ENCODE assay signal across 26 cellular contexts in genomic region chr4:114265342-114265741, GRCh38.
DNase-seq lines count a peak whose midpoint lies in the region; ATAC-seq and TF ChIP-seq lines count a peak whose summit lies in the region.
"Had no signal": no experiment of that assay in that cellular context is flagged by ENCODE, and none has a peak within 500 bp of the region (broad histone marks: within the 10 kb centered on the region; RNA-seq: fewer than 3 reads in every experiment).

No MANE protein-coding gene starts in this region.

- H3K27ac Mint-ChIP-seq in progenitor cell of endocrine pancreas = peak overlapping the region; percentile 1
- H3K27ac Mint-ChIP-seq: activated CD8-positive, alpha-beta memory T cell treated with anti-CD3 and anti-CD28 coated beads, Interleukin-2, amount 10 ng/mL, durations not matched to agents 7 days and 5 days; activated naive CD4-positive, alpha-beta T cell treated with anti-CD3 and anti-CD28 coated beads for 36 hours; activated T-cell treated with anti-CD3 and anti-CD28 coated beads, Interleukin-2, amount 50 U/mL, for 72 hours; CD4-positive, alpha-beta T cell; dendritic cell treated with granulocyte-macrophage colony-stimulating factor and Interleukin-4, amounts not matched to agents 40 ng/mL and 50 ng/mL, for 4 days; type B pancreatic cell had no signal

- H3K36me3 Mint-ChIP-seq in progenitor cell of endocrine pancreas (ENCODE audit: insufficient read depth) = no peaks in the 10 kb centered on the region
- H3K36me3 Mint-ChIP-seq: activated CD8-positive, alpha-beta memory T cell treated with anti-CD3 and anti-CD28 coated beads, Interleukin-2, amount 10 ng/mL, durations not matched to agents 7 days and 5 days; type B pancreatic cell had no signal

- CTCF ChIA-PET in HEK293T (lab: Yijun Ruan, JAX) = no interaction called here

- no peak overlapping the region for H3K4me3 ChIP-seq in epithelial cell of esophagus (ENCODE audit: low read length)
- H3K4me3 ChIP-seq: cardiac muscle cell, lung, SJSA1, skin epidermis had no signal

- H3K4me1 Mint-ChIP-seq in progenitor cell of endocrine pancreas (ENCODE audit: low read depth) = peaks cover 14% of the 10 kb centered on the region
- H3K4me1 Mint-ChIP-seq: activated CD8-positive, alpha-beta memory T cell treated with anti-CD3 and anti-CD28 coated beads, Interleukin-2, amount 10 ng/mL, durations not matched to agents 7 days and 5 days had no signal

- no peak overlapping the region for H3K4me3 Mint-ChIP-seq in progenitor cell of endocrine pancreas (ENCODE audit: low read depth)
- H3K4me3 Mint-ChIP-seq: activated CD8-positive, alpha-beta memory T cell treated with anti-CD3 and anti-CD28 coated beads, Interleukin-2, amount 10 ng/mL, durations not matched to agents 7 days and 5 days; activated naive CD4-positive, alpha-beta T cell treated with anti-CD3 and anti-CD28 coated beads for 36 hours; activated T-cell treated with anti-CD3 and anti-CD28 coated beads, Interleukin-2, amount 50 U/mL, for 72 hours; CD4-positive, alpha-beta T cell; dendritic cell treated with granulocyte-macrophage colony-stimulating factor and Interleukin-4, amounts not matched to agents 40 ng/mL and 50 ng/mL, for 4 days; type B pancreatic cell had no signal

- H3K27me3 Mint-ChIP-seq in progenitor cell of endocrine pancreas = no peaks in the 10 kb centered on the region
- H3K27me3 Mint-ChIP-seq: activated CD8-positive, alpha-beta memory T cell treated with anti-CD3 and anti-CD28 coated beads, Interleukin-2, amount 10 ng/mL, durations not matched to agents 7 days and 5 days; CD4-positive, alpha-beta T cell; dendritic cell treated with granulocyte-macrophage colony-stimulating factor and Interleukin-4, amounts not matched to agents 40 ng/mL and 50 ng/mL, for 4 days; type B pancreatic cell had no signal

- intact Hi-C loops in sciatic nerve (cut with DNase I) = no loop called here

- ATAC-seq in HG02938 (IDR thresholded peaks at IDR 0.05; ENCODE audit: unreplicated experiment) = no peak
- no peak for ATAC-seq in sciatic nerve
- ATAC-seq in GM18909 (IDR thresholded peaks at IDR 0.05; ENCODE audit: poor library complexity, unreplicated experiment) = no peak
- ATAC-seq: activated CD8-positive, alpha-beta memory T cell treated with anti-CD3 and anti-CD28 coated beads, Interleukin-2, amount 10 ng/mL, durations not matched to agents 7 days and 5 days; activated T-cell treated with anti-CD3 and anti-CD28 coated beads, Interleukin-2, amount 50 U/mL, for 72 hours had no signal

- no peaks in the 10 kb centered on the region for H3K9me3 Mint-ChIP-seq in progenitor cell of endocrine pancreas (ENCODE audit: low read depth)
- H3K9me3 Mint-ChIP-seq: activated T-cell treated with anti-CD3 and anti-CD28 coated beads, Interleukin-2, amount 50 U/mL, for 72 hours; dendritic cell treated with granulocyte-macrophage colony-stimulating factor and Interleukin-4, amounts not matched to agents 40 ng/mL and 50 ng/mL, for 4 days; type B pancreatic cell had no signal

- POLR2A ChIA-PET in HEK293T (lab: Yijun Ruan, JAX) = no interaction called here

- DNase-seq in HEK293T (ENCODE audit: extremely low spot score) (no peak), NCI-H2081 treated with DMSO at 0.1 percent for 48 hours (lab: John Stamatoyannopoulos, UW) (peak; percentile 51), epithelial cell of esophagus (ENCODE audit: low read depth) (peak; percentile 66), progenitor cell of endocrine pancreas (ENCODE audit: low spot score, unreplicated experiment) (no peak), sciatic nerve (ENCODE audit: low spot score) (no peak), A172 (ENCODE audit: low spot score) (no peak)
- DNase-seq: activated CD4-positive, alpha-beta T cell treated with anti-CD3 and anti-CD28 coated beads for 48 hours; activated CD8-positive, alpha-beta memory T cell treated with anti-CD3 and anti-CD28 coated beads, Interleukin-2, amount 10 ng/mL, durations not matched to agents 7 days and 5 days; activated naive CD4-positive, alpha-beta T cell treated with anti-CD3 and anti-CD28 coated beads for 36 hours; activated T-cell treated with anti-CD3 and anti-CD28 coated beads, Interleukin-2, amount 50 U/mL, for 72 hours; amygdala; CD4-positive, alpha-beta T cell; Karpas-422; NCI-H1092; NCI-H2171; NCI-H524; stimulated activated CD4-positive, alpha-beta T cell treated with anti-CD3 and anti-CD28 coated beads, Interleukin-1b, Interleukin-23, amount 100 ng/mL, for 48 hours; T-helper 2 cell had no signal

- TF ChIP-seq CTCF in epithelial cell of esophagus (IDR thresholded peaks at IDR 0.05; ENCODE audit: insufficient read depth, low read depth, low read length, missing control alignments) = no peak
- no peak for TF ChIP-seq CTCF in progenitor cell of endocrine pancreas (IDR thresholded peaks at IDR 0.05; ENCODE audit: unreplicated experiment)

TF ChIP-seq in HEK293T, 16 proteins besides CTCF, POLR2A, EP300 and RAD21:
- 0 out of 2 replicates have a peak, but pooled peaks have one; percentile 10 for TF ChIP-seq PKNOX1 (IDR thresholded peaks at IDR 0.05)
- TF ChIP-seq FOXA1 (IDR thresholded peaks at IDR 0.05) = no peak

Comparison
In these comparisons a context has a peak if more than half of its experiments do, and no peak if none do; other contexts are left out.
1. DNase-seq: peak in NCI-H2081 treated with DMSO at 0.1 percent for 48 hours (single experiment) and epithelial cell of esophagus (single experiment); none in HEK293T (single experiment), progenitor cell of endocrine pancreas (single experiment), sciatic nerve (single experiment) and A172 (single experiment).